30 cellular contexts compared by ENCODE assay signal in genomic region chr5:40191041-40191550, GRCh38.
A peak's percentile ranks its signal among the peaks of the same experiment; 100 is the strongest.
DNase-seq lines count a peak whose midpoint lies in the region; ATAC-seq, FAIRE-seq and TF ChIP-seq lines count a peak whose summit lies in the region.
"Had no signal": no experiment of that assay in that cellular context is flagged by ENCODE, and none has a peak within 500 bp of the region (broad histone marks: within the 10 kb centered on the region; RNA-seq: fewer than 3 reads in every experiment).

No MANE protein-coding gene starts in this region.

- H3K4me1 Mint-ChIP-seq in activated T-helper 1 cell treated with anti-CD3 and anti-CD28 coated beads, Interleukin-12 subunit alpha, Interleukin-12 subunit beta, Interleukin-2, Interleukin-4 antibody, amounts not matched to agents 30 ng/mL and 10 ng/mL and 1 ng/mL, durations not matched to agents 14 hours and 24 hours and 36 hours (ENCODE audit: low read depth): no peaks in the 10 kb centered on the region
- H3K4me1 Mint-ChIP-seq: activated CD8-positive, alpha-beta memory T cell treated with anti-CD3 and anti-CD28 coated beads, Interleukin-2, amount 10 ng/mL, durations not matched to agents 7 days and 5 days; natural killer cell had no signal

- H4K8ac ChIP-seq in mesenchymal stem cell (ENCODE audit: low read length): no peak overlapping the region

- no peak overlapping the region for H3K4me3 ChIP-seq in endothelial cell of umbilical vein (replicated peaks in 1 of 3; ENCODE audit: insufficient read depth in 1 of 3, low read depth in 1 of 3, low read length in 3 of 3)
- H3K4me3 ChIP-seq in mesenchymal stem cell (ENCODE audit: insufficient read depth in 1 of 2, low read depth in 1 of 2, low read length in 2 of 2): no peak overlapping the region
- H3K4me3 ChIP-seq in spleen: no peak overlapping the region
- H3K4me3 ChIP-seq: colonic mucosa, GM12878, heart right ventricle, lower lobe of right lung, mucosa of descending colon had no signal

- no peak overlapping the region for H3K18ac ChIP-seq in mesenchymal stem cell (ENCODE audit: low read depth in 1 of 2, low read length in 2 of 2)

- no peaks in the 10 kb centered on the region for H3K79me2 ChIP-seq in endothelial cell of umbilical vein (ENCODE audit: control insufficient read depth, insufficient read depth, low read length)

- H2BK15ac ChIP-seq in mesenchymal stem cell (ENCODE audit: low read depth, poor library complexity, severe bottlenecking): no peak overlapping the region

- no peaks in the 10 kb centered on the region for H3K27me3 Mint-ChIP-seq in activated T-helper 1 cell treated with anti-CD3 and anti-CD28 coated beads, Interleukin-12 subunit alpha, Interleukin-12 subunit beta, Interleukin-2, Interleukin-4 antibody, amounts not matched to agents 30 ng/mL and 10 ng/mL and 1 ng/mL, durations not matched to agents 14 hours and 24 hours and 36 hours (ENCODE audit: insufficient read depth)
- H3K27me3 Mint-ChIP-seq: activated CD8-positive, alpha-beta memory T cell treated with anti-CD3 and anti-CD28 coated beads, Interleukin-2, amount 10 ng/mL, durations not matched to agents 7 days and 5 days; CD4-positive, alpha-beta T cell; stimulated activated naive B cell treated with anti-CD40 and anti-IgM and Interleukin-4, amounts not matched to agents 10 μg/mL and 1 μg/mL and 100 μg/mL, for 72 hours; type B pancreatic cell had no signal

- BruUV-seq in endothelial cell of umbilical vein (replicated peaks; lab: Mats Ljungman, UMichigan): no TSS peak

- peaks cover 6% of the 10 kb centered on the region for H3K9me3 Mint-ChIP-seq in activated T-helper 1 cell treated with anti-CD3 and anti-CD28 coated beads, Interleukin-12 subunit alpha, Interleukin-12 subunit beta, Interleukin-2, Interleukin-4 antibody, amounts not matched to agents 30 ng/mL and 10 ng/mL and 1 ng/mL, durations not matched to agents 14 hours and 24 hours and 36 hours
- H3K9me3 Mint-ChIP-seq: CD4-positive, alpha-beta T cell; natural killer cell; stimulated activated naive B cell treated with anti-CD40 and anti-IgM and Interleukin-4, amounts not matched to agents 10 μg/mL and 1 μg/mL and 100 μg/mL, for 72 hours; type B pancreatic cell had no signal

- DNase-seq in DMS153 (lab: John Stamatoyannopoulos, UW) (peak; percentile 46), NCI-H748 (lab: John Stamatoyannopoulos, UW; ENCODE audit: unreplicated experiment) (peak; percentile 70), endothelial cell of umbilical vein (ENCODE audit: low read depth, low spot score) (peak; percentile 93), mesenchymal stem cell (peak; percentile 54), spleen (no peak)
- no peak for DNase-seq in stimulated activated CD4-positive, alpha-beta T cell treated with anti-CD3 and anti-CD28 coated beads, Interleukin-2, amount 100 ng/mL, for 24 hours
- no peak for DNase-seq in activated T-helper 1 cell treated with anti-CD3 and anti-CD28 coated beads, Interleukin-12 subunit alpha, Interleukin-12 subunit beta, Interleukin-2, Interleukin-4 antibody, amounts not matched to agents 30 ng/mL and 10 ng/mL and 1 ng/mL, durations not matched to agents 14 hours and 24 hours and 36 hours (ENCODE audit: low spot score)
- DNase-seq: activated CD4-positive, alpha-beta T cell treated with anti-CD3 and anti-CD28 coated beads, Interleukin-2, amount 50 U/mL, for 4 hours; activated CD8-positive, alpha-beta memory T cell treated with anti-CD3 and anti-CD28 coated beads, Interleukin-2, amount 10 ng/mL, durations not matched to agents 7 days and 5 days; activated T-cell treated with anti-CD3 and anti-CD28 coated beads, Interleukin-2, amount 50 U/mL, for 48 hours; CD4-positive, alpha-beta T cell; colonic mucosa; effector memory CD4-positive, alpha-beta T cell; foreskin melanocyte; heart right ventricle; lower lobe of right lung; mucosa of descending colon; natural killer cell; NCI-H1048; NCI-H1930; NCI-H2171 treated with DMSO at 0.1 percent for 48 hours; NCI-H510A treated with DMSO at 0.1 percent for 48 hours; stimulated activated naive B cell treated with anti-CD40 and anti-IgM and Interleukin-4, amounts not matched to agents 10 μg/mL and 1 μg/mL and 100 μg/mL, for 72 hours; substantia nigra; T-helper 2 cell had no signal

- POLR2A ChIA-PET in endothelial cell of umbilical vein (lab: Charles Lee): no interaction called here

- H2AFZ ChIP-seq in endothelial cell of umbilical vein (ENCODE audit: low read depth, low read length) (peak overlapping the region; percentile 69), mesenchymal stem cell (ENCODE audit: low read depth, low read length) (no peak overlapping the region)

- no peaks in the 10 kb centered on the region for H3K9me1 ChIP-seq in endothelial cell of umbilical vein (replicated peaks; ENCODE audit: control insufficient read depth, extremely low read depth, insufficient read depth, low read length)

- FAIRE-seq in endothelial cell of umbilical vein (lab: Jason Lieb, UNC): no peak
- FAIRE-seq: A204.1, GM12878 had no signal

- H3K27me3 ChIP-seq in endothelial cell of umbilical vein (ENCODE audit: control insufficient read depth in 2 of 2, insufficient read depth in 2 of 2, low read length in 2 of 2): no peaks in the 10 kb centered on the region
- no peaks in the 10 kb centered on the region for H3K27me3 ChIP-seq in mesenchymal stem cell (ENCODE audit: control insufficient read depth in 1 of 2, insufficient read depth in 1 of 2, low read length in 2 of 2)
- H3K27me3 ChIP-seq in spleen (replicated peaks in 1 of 7): no peaks in the 10 kb centered on the region
- H3K27me3 ChIP-seq: colonic mucosa, heart right ventricle had no signal

- H2AK5ac ChIP-seq in mesenchymal stem cell (ENCODE audit: low read length, severe bottlenecking): no peak overlapping the region

- H3K27ac Mint-ChIP-seq in activated T-helper 1 cell treated with anti-CD3 and anti-CD28 coated beads, Interleukin-12 subunit alpha, Interleukin-12 subunit beta, Interleukin-2, Interleukin-4 antibody, amounts not matched to agents 30 ng/mL and 10 ng/mL and 1 ng/mL, durations not matched to agents 14 hours and 24 hours and 36 hours: no peak overlapping the region
- H3K27ac Mint-ChIP-seq: activated CD8-positive, alpha-beta memory T cell treated with anti-CD3 and anti-CD28 coated beads, Interleukin-2, amount 10 ng/mL, durations not matched to agents 7 days and 5 days; CD4-positive, alpha-beta T cell; natural killer cell; stimulated activated naive B cell treated with anti-CD40 and anti-IgM and Interleukin-4, amounts not matched to agents 10 μg/mL and 1 μg/mL and 100 μg/mL, for 72 hours; type B pancreatic cell had no signal

- no peak for TF ChIP-seq POLR2A in endothelial cell of umbilical vein (IDR thresholded peaks at IDR 0.05; ENCODE audit: low read depth, low read length)
- TF ChIP-seq POLR2A in spleen (IDR thresholded peaks at IDR 0.05): no peak

- H3K9me3 ChIP-seq in endothelial cell of umbilical vein (replicated peaks; ENCODE audit: control insufficient read depth, insufficient read depth, low read length): no peaks in the 10 kb centered on the region
- H3K9me3 ChIP-seq in mesenchymal stem cell (ENCODE audit: control insufficient read depth, low read length): no peaks in the 10 kb centered on the region
- H3K9me3 ChIP-seq in spleen: no peaks in the 10 kb centered on the region
- H3K9me3 ChIP-seq: colonic mucosa, heart right ventricle, lower lobe of right lung, mucosa of descending colon had no signal

- H4K20me1 ChIP-seq in endothelial cell of umbilical vein (replicated peaks; ENCODE audit: control insufficient read depth, extremely low read depth, insufficient read depth, low read length): no peaks in the 10 kb centered on the region

- H3K4ac ChIP-seq in mesenchymal stem cell (ENCODE audit: low read depth in 1 of 2, low read length in 2 of 2): no peak overlapping the region

- H3K36me3 Mint-ChIP-seq in activated T-helper 1 cell treated with anti-CD3 and anti-CD28 coated beads, Interleukin-12 subunit alpha, Interleukin-12 subunit beta, Interleukin-2, Interleukin-4 antibody, amounts not matched to agents 30 ng/mL and 10 ng/mL and 1 ng/mL, durations not matched to agents 14 hours and 24 hours and 36 hours (ENCODE audit: low read depth): peaks cover 2% of the 10 kb centered on the region
- H3K36me3 Mint-ChIP-seq: natural killer cell; stimulated activated naive B cell treated with anti-CD40 and anti-IgM and Interleukin-4, amounts not matched to agents 10 μg/mL and 1 μg/mL and 100 μg/mL, for 72 hours; type B pancreatic cell had no signal

- H3K36me3 ChIP-seq in endothelial cell of umbilical vein (ENCODE audit: control insufficient read depth in 2 of 2, extremely low read depth in 1 of 2, insufficient read depth in 2 of 2, low read length in 2 of 2) (no peaks in the 10 kb centered on the region), mesenchymal stem cell (ENCODE audit: control insufficient read depth in 1 of 2, insufficient read depth in 2 of 2, low read depth in 1 of 2, low read length in 2 of 2) (no peaks in the 10 kb centered on the region), spleen (no peaks in the 10 kb centered on the region)
- H3K36me3 ChIP-seq: colonic mucosa, heart right ventricle, lower lobe of right lung had no signal

- H3K9ac ChIP-seq in endothelial cell of umbilical vein (replicated peaks; ENCODE audit: extremely low read depth, insufficient read depth, low read length) (no peak overlapping the region), mesenchymal stem cell (ENCODE audit: low read length) (no peak overlapping the region)

- no peak overlapping the region for H3K23ac ChIP-seq in mesenchymal stem cell (ENCODE audit: low read length in 2 of 2)

- dilution Hi-C loops in endothelial cell of umbilical vein (cut with MboI; ENCODE audit: extremely low pct_ligation_motif_present, low sequenced_read_pairs): no loop called here

- no peak overlapping the region for H3K4me2 ChIP-seq in endothelial cell of umbilical vein (ENCODE audit: insufficient read depth, low read length)
- H3K4me2 ChIP-seq in mesenchymal stem cell (ENCODE audit: low read length, poor library complexity, severe bottlenecking): no peak overlapping the region

- H3K4me3 Mint-ChIP-seq in activated T-helper 1 cell treated with anti-CD3 and anti-CD28 coated beads, Interleukin-12 subunit alpha, Interleukin-12 subunit beta, Interleukin-2, Interleukin-4 antibody, amounts not matched to agents 30 ng/mL and 10 ng/mL and 1 ng/mL, durations not matched to agents 14 hours and 24 hours and 36 hours: no peak overlapping the region
- H3K4me3 Mint-ChIP-seq: activated CD8-positive, alpha-beta memory T cell treated with anti-CD3 and anti-CD28 coated beads, Interleukin-2, amount 10 ng/mL, durations not matched to agents 7 days and 5 days; CD4-positive, alpha-beta T cell; natural killer cell; stimulated activated naive B cell treated with anti-CD40 and anti-IgM and Interleukin-4, amounts not matched to agents 10 μg/mL and 1 μg/mL and 100 μg/mL, for 72 hours; type B pancreatic cell had no signal

- H2BK120ac ChIP-seq in mesenchymal stem cell (ENCODE audit: low read depth, low read length): no peak overlapping the region

- 71% methylated on average over 3 of the region's 5 CpGs for WGBS in mesenchymal stem cell
- 62 to 76% (median 70%) methylated on average over 5 of the region's 5 CpGs for WGBS in spleen, 5 donors

- H3K27ac ChIP-seq in endothelial cell of umbilical vein (ENCODE audit: insufficient read depth, low read depth, low read length) (no peak overlapping the region), mesenchymal stem cell (ENCODE audit: low read length, poor library complexity, severe bottlenecking) (no peak overlapping the region), spleen (no peak overlapping the region)
- H3K27ac ChIP-seq: colonic mucosa, heart right ventricle, lower lobe of right lung had no signal

- intact Hi-C loops in endothelial cell of umbilical vein (cut with micrococcal nuclease): no loop called here
- intact Hi-C loops in activated T-helper 1 cell treated with anti-CD3 and anti-CD28 coated beads, Interleukin-12 subunit alpha, Interleukin-12 subunit beta, Interleukin-2, Interleukin-4 antibody, amounts not matched to agents 30 ng/mL and 10 ng/mL and 1 ng/mL, durations not matched to agents 14 hours and 24 hours and 36 hours (cut with micrococcal nuclease): no loop called here
- intact Hi-C loops in spleen (cut with DNase I; ENCODE audit: low total_unique reads): no loop called here

- no peak overlapping the region for H3K14ac ChIP-seq in mesenchymal stem cell (ENCODE audit: low read length in 2 of 2)

- H4K91ac ChIP-seq in mesenchymal stem cell (ENCODE audit: low read length): no peak overlapping the region

- H2BK5ac ChIP-seq in mesenchymal stem cell (ENCODE audit: low read depth, low read length, poor library complexity, severe bottlenecking): no peak overlapping the region

- no peak for ATAC-seq in GM21360 (IDR thresholded peaks at IDR 0.05; ENCODE audit: unreplicated experiment)
- ATAC-seq: activated CD8-positive, alpha-beta memory T cell treated with anti-CD3 and anti-CD28 coated beads, Interleukin-2, amount 10 ng/mL, durations not matched to agents 7 days and 5 days; GM12878; heart right ventricle; lower lobe of right lung; mucosa of descending colon; natural killer cell; Right ventricle myocardium inferior; stimulated activated naive B cell treated with anti-CD40 and anti-IgM and Interleukin-4, amounts not matched to agents 10 μg/mL and 1 μg/mL and 100 μg/mL, for 72 hours had no signal

- H2BK12ac ChIP-seq in mesenchymal stem cell (ENCODE audit: low read length in 2 of 2): no peak overlapping the region

- no peak for TF ChIP-seq CTCF in endothelial cell of umbilical vein (IDR thresholded peaks at IDR 0.05; ENCODE audit: extremely low read depth in 1 of 2, insufficient read depth in 1 of 2, low read depth in 1 of 2, low read length in 2 of 2)
- no peak for TF ChIP-seq CTCF in spleen (IDR thresholded peaks at IDR 0.05 in 8 of 11, conservative IDR thresholded peaks at IDR 0.05 in 3 of 11)

- CTCF ChIA-PET in endothelial cell of umbilical vein (lab: Charles Lee): interaction anchor here (1.8 kb wide), 1 partner anchor 10 kb away, joined by 5 read pairs; no protein-coding TSS in a partner anchor

- H3K4me1 ChIP-seq in endothelial cell of umbilical vein (ENCODE audit: control insufficient read depth, extremely low read depth, insufficient read depth, low read length): peaks cover 6% of the 10 kb centered on the region
- H3K4me1 ChIP-seq in mesenchymal stem cell (ENCODE audit: control insufficient read depth, insufficient read depth, low read depth, low read length): no peaks in the 10 kb centered on the region
- H3K4me1 ChIP-seq in spleen: no peaks in the 10 kb centered on the region
- H3K4me1 ChIP-seq: colonic mucosa, heart right ventricle, lower lobe of right lung had no signal

- H3K79me1 ChIP-seq in mesenchymal stem cell (replicated peaks; ENCODE audit: low read length, poor library complexity, severe bottlenecking): no peaks in the 10 kb centered on the region

Comparison
In these comparisons a context has a peak if more than half of its experiments do, and no peak if none do; other contexts are left out.
1. DNase-seq: peak in DMS153 (single experiment), NCI-H748 (single experiment), endothelial cell of umbilical vein (single experiment) and mesenchymal stem cell (single experiment); none in stimulated activated CD4-positive, alpha-beta T cell treated with anti-CD3 and anti-CD28 coated beads, Interleukin-2, amount 100 ng/mL, for 24 hours (0 of 2), activated T-helper 1 cell treated with anti-CD3 and anti-CD28 coated beads, Interleukin-12 subunit alpha, Interleukin-12 subunit beta, Interleukin-2, Interleukin-4 antibody, amounts not matched to agents 30 ng/mL and 10 ng/mL and 1 ng/mL, durations not matched to agents 14 hours and 24 hours and 36 hours (single experiment) and spleen (single experiment).